In the genomic region with DNA sequence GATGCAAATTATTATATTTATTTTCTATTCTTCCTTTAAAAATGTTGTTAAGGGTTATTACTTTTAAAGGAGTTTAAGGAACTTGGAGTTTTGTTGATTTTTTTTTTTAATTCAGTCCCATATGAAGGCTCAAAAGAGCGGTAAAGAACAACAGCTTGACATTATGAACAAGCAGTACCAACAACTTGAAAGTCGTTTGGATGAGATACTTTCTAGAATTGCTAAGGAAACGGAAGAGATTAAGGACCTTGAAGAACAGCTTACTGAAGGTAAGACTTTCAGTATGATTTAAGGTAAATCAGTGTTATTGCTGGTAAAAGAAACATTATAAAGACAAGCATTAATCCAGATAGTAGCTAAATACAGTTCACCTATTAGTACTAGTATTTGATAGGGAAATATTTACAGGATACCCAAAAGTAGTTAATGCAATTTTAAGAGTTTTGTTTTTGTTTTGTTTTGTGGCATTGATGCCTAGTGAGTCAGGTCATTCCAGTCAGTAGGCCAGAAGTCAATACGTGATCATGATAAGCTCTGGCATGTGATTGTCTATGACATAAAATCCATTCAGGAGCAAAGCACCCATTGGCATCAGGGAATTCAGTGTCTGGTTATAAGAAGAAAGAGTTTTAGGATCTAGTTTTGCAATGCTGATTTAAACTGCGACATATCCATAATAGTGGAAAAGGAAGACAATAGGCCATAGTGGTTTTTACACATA, we compare ENCODE assay signal across 24 cellular contexts. TPM values are rescaled to one million over a fixed set of nuclear protein-coding genes. Genes with fewer than 3 reads are reported as not detected.
DNase-seq lines count a peak whose midpoint lies in the region; ATAC-seq, FAIRE-seq and TF ChIP-seq lines count a peak whose summit lies in the region.
"Had no signal": no experiment of that assay in that cellular context is flagged by ENCODE, and none has a peak within 500 bp of the region (broad histone marks: within the 10 kb centered on the region; RNA-seq: fewer than 3 reads in every experiment).

No MANE protein-coding gene starts in this region.

- intact Hi-C loops in activated naive CD4-positive, alpha-beta T cell treated with anti-CD3 and anti-CD28 coated beads for 36 hours (cut with micrococcal nuclease), result loop anchor here (5.0 kb wide), 3 partner anchors 142 to 367 kb away; a partner anchor contains a TSS

- H3K4me3 Mint-ChIP-seq in activated naive CD4-positive, alpha-beta T cell treated with anti-CD3 and anti-CD28 coated beads for 36 hours, result no peak overlapping the region
- H3K4me3 Mint-ChIP-seq in activated T-helper 17 cell treated with anti-CD3 and anti-CD28 coated beads, Interleukin-2, amount 50 U/mL, for 72 hours, result peak overlapping the region; percentile 7
- peak overlapping the region; percentile 54 to 91 (median 77) for H3K4me3 Mint-ChIP-seq in naive thymus-derived CD8-positive, alpha-beta T cell
- H3K4me3 Mint-ChIP-seq: mesothelial cell of epicardium, natural killer cell had no signal

- no peaks in the 10 kb centered on the region for H3K27me3 Mint-ChIP-seq in activated naive CD4-positive, alpha-beta T cell treated with anti-CD3 and anti-CD28 coated beads for 36 hours (ENCODE audit: low read depth)
- no peaks in the 10 kb centered on the region for H3K27me3 Mint-ChIP-seq in activated T-helper 17 cell treated with anti-CD3 and anti-CD28 coated beads, Interleukin-2, amount 50 U/mL, for 72 hours
- no peaks in the 10 kb centered on the region for H3K27me3 Mint-ChIP-seq in naive thymus-derived CD8-positive, alpha-beta T cell
- H3K27me3 Mint-ChIP-seq: effector memory CD8-positive, alpha-beta T cell had no signal

- POLR2A ChIA-PET in naive thymus-derived CD8-positive, alpha-beta T cell (lab: Charles Lee), result interaction anchor here (0.6 to 5.9 kb wide), 7 partner anchors 8 to 76 kb away, joined by 3 to 90 read pairs (median 4); no protein-coding TSS in a partner anchor

- CTCF ChIA-PET in activated naive CD4-positive, alpha-beta T cell treated with anti-CD3 and anti-CD28 coated beads for 36 hours (lab: Charles Lee), result interaction anchor here (0.7 to 0.8 kb wide), 2 partner anchors 8 to 64 kb away, joined by 3 to 4 read pairs; no protein-coding TSS in a partner anchor

- H3K4me1 Mint-ChIP-seq in activated naive CD4-positive, alpha-beta T cell treated with anti-CD3 and anti-CD28 coated beads for 36 hours (ENCODE audit: low read depth), result peaks cover 52% of the 10 kb centered on the region
- H3K4me1 Mint-ChIP-seq in activated T-helper 17 cell treated with anti-CD3 and anti-CD28 coated beads, Interleukin-2, amount 50 U/mL, for 72 hours, result peaks cover 27% of the 10 kb centered on the region
- peaks cover 27 to 67% (median 62%) of the 10 kb centered on the region in 4 donors for H3K4me1 Mint-ChIP-seq in naive thymus-derived CD8-positive, alpha-beta T cell

- DNase-seq in activated naive CD4-positive, alpha-beta T cell treated with anti-CD3 and anti-CD28 coated beads for 36 hours, result no peak
- DNase-seq in activated naive CD4-positive, alpha-beta T cell treated with Interleukin-2 at 50 U/mL for 16 hours, result no peak
- DNase-seq in H54 (ENCODE audit: insufficient read length, low spot score) (no peak), SW 1271 (lab: John Stamatoyannopoulos, UW) (no peak)
- DNase-seq in naive thymus-derived CD8-positive, alpha-beta T cell, result peak in 1 of 10 donors; percentile 4
- DNase-seq: activated CD4-positive, CD25-positive, alpha-beta regulatory T cell treated with anti-CD3 and anti-CD28 coated beads, Interleukin-2, amount 50 U/mL, for 72 hours; activated effector memory CD4-positive, alpha-beta T cell treated with anti-CD3 and anti-CD28 coated beads, Interleukin-2, amount 50 U/mL, for 16 hours; anterior cingulate cortex; DND-41; effector memory CD8-positive, alpha-beta T cell; foreskin fibroblast; H7; head of caudate nucleus; left ventricle myocardium superior; natural killer cell; NCI-H1417 treated with DMSO at 0.1 percent for 48 hours; NCI-H2081 treated with DMSO at 0.1 percent for 48 hours; NCI-H226; Peyer's patch; upper lobe of left lung had no signal

- peaks cover 5% of the 10 kb centered on the region for H3K9me3 Mint-ChIP-seq in activated naive CD4-positive, alpha-beta T cell treated with anti-CD3 and anti-CD28 coated beads for 36 hours
- H3K9me3 Mint-ChIP-seq in activated T-helper 17 cell treated with anti-CD3 and anti-CD28 coated beads, Interleukin-2, amount 50 U/mL, for 72 hours, result no peaks in the 10 kb centered on the region
- peaks cover 0 to 5% (median under 1%) of the 10 kb centered on the region in 9 donors for H3K9me3 Mint-ChIP-seq in naive thymus-derived CD8-positive, alpha-beta T cell
- H3K9me3 Mint-ChIP-seq: effector memory CD8-positive, alpha-beta T cell; natural killer cell had no signal

- no peak for TF ChIP-seq POLR2A in H54 (IDR thresholded peaks at IDR 0.05; ENCODE audit: low read depth, low read length)

- peaks cover 46% of the 10 kb centered on the region for H3K36me3 Mint-ChIP-seq in activated naive CD4-positive, alpha-beta T cell treated with anti-CD3 and anti-CD28 coated beads for 36 hours (ENCODE audit: low read depth)
- peaks cover 77% of the 10 kb centered on the region for H3K36me3 Mint-ChIP-seq in activated T-helper 17 cell treated with anti-CD3 and anti-CD28 coated beads, Interleukin-2, amount 50 U/mL, for 72 hours (ENCODE audit: low read depth)
- peaks cover 10 to 57% (median 35%) of the 10 kb centered on the region in 3 donors for H3K36me3 Mint-ChIP-seq in naive thymus-derived CD8-positive, alpha-beta T cell
- H3K36me3 Mint-ChIP-seq: natural killer cell had no signal

- peak overlapping the region; percentile 63 for H3K27ac Mint-ChIP-seq in activated naive CD4-positive, alpha-beta T cell treated with anti-CD3 and anti-CD28 coated beads for 36 hours
- H3K27ac Mint-ChIP-seq in activated T-helper 17 cell treated with anti-CD3 and anti-CD28 coated beads, Interleukin-2, amount 50 U/mL, for 72 hours, result no peak overlapping the region
- peak overlapping the region; percentile 42 to 99 (median 88) for H3K27ac Mint-ChIP-seq in naive thymus-derived CD8-positive, alpha-beta T cell
- H3K27ac Mint-ChIP-seq: mesothelial cell of epicardium had no signal

- peak; percentile 94 for FAIRE-seq in H54 (lab: Jason Lieb, UNC)
- FAIRE-seq: keratinocyte had no signal

- ATAC-seq in activated T-helper 17 cell treated with anti-CD3 and anti-CD28 coated beads, Interleukin-2, amount 50 U/mL, for 72 hours (replicated peaks), result no peak
- no peak for ATAC-seq in naive thymus-derived CD8-positive, alpha-beta T cell
- ATAC-seq in HG03571 (IDR thresholded peaks at IDR 0.05; ENCODE audit: unreplicated experiment), result no peak
- ATAC-seq: effector memory CD8-positive, alpha-beta T cell; left ventricle myocardium superior; natural killer cell had no signal

RNA-seq across cellular contexts. Expression of a gene that starts 49.2 kb away (rescaled TPM):
- 10 to 100 TPM; 59.4 to 63.6 TPM for total RNA-seq in activated naive CD4-positive, alpha-beta T cell treated with anti-CD3 and anti-CD28 coated beads for 36 hours
- total RNA-seq in activated T-helper 17 cell treated with anti-CD3 and anti-CD28 coated beads, Interleukin-2, amount 50 U/mL, for 72 hours, result 10 to 100 TPM; 58.9 to 65.4 TPM
- 100 to 1,000 TPM; 112 to 115 TPM for total RNA-seq in naive thymus-derived CD8-positive, alpha-beta T cell
- polyA plus RNA-seq in naive thymus-derived CD8-positive, alpha-beta T cell, result 10 to 100 TPM in 2 of 3 donors, 1 to 10 TPM in 1; 6.5 to 20.6 (median 11.3) TPM
